ENCODE assay signal across 9 cellular contexts in genomic region chr3:187011915-187012314, GRCh38.
DNase-seq lines count a peak whose midpoint lies in the region; ATAC-seq and TF ChIP-seq lines count a peak whose summit lies in the region.
"Had no signal": no experiment of that assay in that cellular context is flagged by ENCODE, and none has a peak within 500 bp of the region (broad histone marks: within the 10 kb centered on the region; RNA-seq: fewer than 3 reads in every experiment).

No MANE protein-coding gene starts in this region.

- H3K36me3 ChIP-seq in Peyer's patch = no peaks in the 10 kb centered on the region
- H3K36me3 ChIP-seq in PC-9 (ENCODE audit: low read depth) = no peaks in the 10 kb centered on the region
- no peaks in the 10 kb centered on the region for H3K36me3 ChIP-seq in vagina

- CTCF ChIA-PET in PC-9 (lab: Charles Lee) = no interaction called here

- no peaks in the 10 kb centered on the region for H3K79me2 ChIP-seq in PC-9 (ENCODE audit: low read depth)

- POLR2A ChIA-PET in PC-9 (lab: Charles Lee; ENCODE audit: unreplicated experiment) = no interaction called here

- H3K4me1 ChIP-seq in Peyer's patch (peaks cover 0 to 13% (median 4%) of the 10 kb centered on the region in 4 donors), PC-9 (replicated peaks; ENCODE audit: insufficient read depth) (peaks cover 5% of the 10 kb centered on the region; the same call in 1 of the 2 replicates), vagina (no peaks in the 10 kb centered on the region)

- H2AFZ ChIP-seq in PC-9 = no peak overlapping the region

- peak; percentile 46 for ATAC-seq in GM18909 (IDR thresholded peaks at IDR 0.05; ENCODE audit: poor library complexity, unreplicated experiment)
- peak; percentile 37 for ATAC-seq in HG02884 (IDR thresholded peaks at IDR 0.05; ENCODE audit: unreplicated experiment)

- no peak for TF ChIP-seq CTCF in Peyer's patch (IDR thresholded peaks at IDR 0.05)
- TF ChIP-seq CTCF in nephron progenitor cell (IDR thresholded peaks at IDR 0.05) = no peak
- TF ChIP-seq CTCF in PC-9 (conservative IDR thresholded peaks at IDR 0.05) = no peak
- no peak for TF ChIP-seq CTCF in vagina (IDR thresholded peaks at IDR 0.05)

- DNase-seq in Peyer's patch = peak in 2 of 3 donors; percentile 58 to 69
- DNase-seq in nephron progenitor cell = no peak
- DNase-seq in PC-9 = no peak
- DNase-seq in vagina (ENCODE audit: extremely low spot score in 2 of 2) = no peak
- no peak for DNase-seq in NCI-H524 treated with DMSO at 0.1 percent for 48 hours (lab: John Stamatoyannopoulos, UW)
- DNase-seq in NCI-H1105 treated with DMSO at 0.1 percent for 48 hours (lab: John Stamatoyannopoulos, UW) = no peak
- DNase-seq: activated CD4-positive, alpha-beta T cell treated with anti-CD3 and anti-CD28 coated beads for 48 hours had no signal

- peaks cover 94% of the 10 kb centered on the region for H3K36me3 Mint-ChIP-seq in nephron progenitor cell (ENCODE audit: low read depth)

- H3K9me3 Mint-ChIP-seq in nephron progenitor cell = peaks cover 16% of the 10 kb centered on the region

- H3K4me1 Mint-ChIP-seq in nephron progenitor cell = peaks cover 57% of the 10 kb centered on the region

- H3K27me3 ChIP-seq in Peyer's patch = no peaks in the 10 kb centered on the region
- H3K27me3 ChIP-seq in PC-9 (ENCODE audit: insufficient read depth, low read depth) = no peaks in the 10 kb centered on the region
- no peaks in the 10 kb centered on the region for H3K27me3 ChIP-seq in vagina

- H4K20me1 ChIP-seq in PC-9 (ENCODE audit: insufficient read depth) = no peaks in the 10 kb centered on the region

- H3K27ac Mint-ChIP-seq in nephron progenitor cell = peak overlapping the region; percentile 96

- no peak overlapping the region for H3K4me3 Mint-ChIP-seq in nephron progenitor cell

- peaks cover 4% of the 10 kb centered on the region for H3K27me3 Mint-ChIP-seq in nephron progenitor cell (ENCODE audit: low read depth, poor library complexity)

- intact Hi-C loops in PC-9 (cut with micrococcal nuclease; ENCODE audit: unreplicated experiment) (no loop called here), vagina (cut with DNase I) (no loop called here)

- no peak overlapping the region for H3K4me2 ChIP-seq in PC-9

- H3K9me3 ChIP-seq in Peyer's patch (no peaks in the 10 kb centered on the region), PC-9 (ENCODE audit: insufficient read depth, low read depth) (no peaks in the 10 kb centered on the region), vagina (no peaks in the 10 kb centered on the region)

- H3K27ac ChIP-seq in Peyer's patch (peak overlapping the region; percentile 53 to 79 (median 68)), PC-9 (no peak overlapping the region), vagina (no peak overlapping the region)

- no peaks in the 10 kb centered on the region for H3K9me2 ChIP-seq in PC-9 (ENCODE audit: insufficient read depth)

- H3F3A ChIP-seq in PC-9 (ENCODE audit: insufficient read depth, low read depth) = no peaks in the 10 kb centered on the region

- TF ChIP-seq POLR2A in Peyer's patch (IDR thresholded peaks at IDR 0.05) = no peak
- TF ChIP-seq POLR2A in vagina (IDR thresholded peaks at IDR 0.05) = no peak

- BruUV-seq in PC-9 (replicated peaks; lab: Mats Ljungman, UMichigan) = no TSS peak

- H3K4me3 ChIP-seq in Peyer's patch = no peak overlapping the region
- no peak overlapping the region for H3K4me3 ChIP-seq in PC-9
- H3K4me3 ChIP-seq in vagina = no peak overlapping the region

Comparison
In these comparisons a context has a peak if more than half of its experiments do, and no peak if none do; other contexts are left out.
1. DNase-seq: peak in Peyer's patch (2 of 3); none in nephron progenitor cell (single experiment), PC-9 (0 of 2), vagina (0 of 2), NCI-H524 treated with DMSO at 0.1 percent for 48 hours (single experiment) and NCI-H1105 treated with DMSO at 0.1 percent for 48 hours (single experiment).
2. H3K27ac ChIP-seq: peak in Peyer's patch (4 of 4); none in PC-9 (single experiment) and vagina (single experiment).